12 cellular contexts compared by ENCODE assay signal in genomic region chr2:112805542-112805941, GRCh38. TPM values are rescaled to one million over a fixed set of nuclear protein-coding genes. Genes with fewer than 3 reads are reported as not detected.
A peak's percentile ranks its signal among the peaks of the same experiment; 100 is the strongest.
DNase-seq lines count a peak whose midpoint lies in the region; ATAC-seq, FAIRE-seq and TF ChIP-seq lines count a peak whose summit lies in the region.
"Had no signal": no experiment of that assay in that cellular context is flagged by ENCODE, and none has a peak within 500 bp of the region (broad histone marks: within the 10 kb centered on the region; RNA-seq: fewer than 3 reads in every experiment).

No MANE protein-coding gene starts in this region.

- peak overlapping the region; percentile 17 for H3K4ac ChIP-seq in H1 (replicated peaks; ENCODE audit: insufficient read length, low read depth, low read length)

- no peak overlapping the region for H2BK20ac ChIP-seq in H1 (ENCODE audit: low read length)

- DNase-seq in GM06990 (ENCODE audit: extremely low read depth, insufficient read length) (peak; percentile 44), H1 (ENCODE audit: low read depth in 1 of 2, low spot score in 2 of 2) (no peak), CD14-positive monocyte (ENCODE audit: low spot score) (no peak), SKM-1 treated with dmso at 0.1 percent for 144 hours (lab: John Stamatoyannopoulos, UW; ENCODE audit: unreplicated experiment) (no peak), small intestine (no peak)
- no peak for DNase-seq in stimulated activated CD4-positive, alpha-beta T cell treated with anti-CD3 and anti-CD28 coated beads, Interleukin-2, amount 100 ng/mL, for 24 hours
- DNase-seq: activated gamma-delta T cell had no signal

- H4K5ac ChIP-seq in H1 (ENCODE audit: insufficient read length, low read depth, low read length): no peak overlapping the region

- H3K9me3 ChIP-seq in H1 (ENCODE audit: insufficient read depth in 2 of 2, low read depth in 1 of 2, low read length in 1 of 2): no peaks in the 10 kb centered on the region
- no peaks in the 10 kb centered on the region for H3K9me3 ChIP-seq in small intestine (ENCODE audit: control insufficient read depth, low read depth)

- no peak for TF ChIP-seq RAD21 in H1 (IDR thresholded peaks at IDR 0.05 in 1 of 2, conservative IDR thresholded peaks at IDR 0.05 in 1 of 2; ENCODE audit: low read depth in 2 of 2, low read length in 2 of 2)

- no peak for TF ChIP-seq POLR2A in H1 (IDR thresholded peaks at IDR 0.05; ENCODE audit: control extremely low read depth in 1 of 2, low read depth in 2 of 2, low read length in 2 of 2)

- H3K4me1 Mint-ChIP-seq in CD14-positive monocyte: peaks cover 9% of the 10 kb centered on the region

- no peak overlapping the region for H3K27ac Mint-ChIP-seq in CD14-positive monocyte

- H3K4me3 ChIP-seq in GM06990 (replicated peaks; ENCODE audit: low read depth, low read length): no peak overlapping the region
- no peak overlapping the region for H3K4me3 ChIP-seq in H1 (ENCODE audit: extremely low read depth in 1 of 4, insufficient read depth in 2 of 4, low read depth in 3 of 4, low read length in 4 of 4)
- H3K4me3 ChIP-seq in small intestine (ENCODE audit: low read depth in 1 of 2, low read length in 2 of 2): no peak overlapping the region
- H3K4me3 ChIP-seq: coronary artery had no signal

- peak; percentile 81 for ATAC-seq in GM19328 (IDR thresholded peaks at IDR 0.05; ENCODE audit: unreplicated experiment)
- ATAC-seq in HG03159 (IDR thresholded peaks at IDR 0.05; ENCODE audit: unreplicated experiment): peak; percentile 66
- ATAC-seq: activated CD4-positive, CD25-positive, alpha-beta regulatory T cell treated with anti-CD3 and anti-CD28 coated beads, Interleukin-2, amount 50 U/mL, for 24 hours had no signal

- H3K27ac ChIP-seq in H1 (ENCODE audit: low read depth, low read length) (no peak overlapping the region), small intestine (ENCODE audit: low read depth in 1 of 2, low read length in 1 of 2) (no peak overlapping the region)
- H3K27ac ChIP-seq: C4-2B, coronary artery had no signal

- H3K79me1 ChIP-seq in H1 (ENCODE audit: low read depth, low read length): no peaks in the 10 kb centered on the region

- H3K36me3 Mint-ChIP-seq in CD14-positive monocyte: peaks cover 0 to under 1% of the 10 kb centered on the region in 2 donors

- TF ChIP-seq CTCF in GM06990 (IDR thresholded peaks at IDR 0.05; ENCODE audit: insufficient read depth, low read length, poor library complexity, severe bottlenecking) (no peak), H1 (IDR thresholded peaks at IDR 0.05; ENCODE audit: control extremely low read depth in 1 of 3, insufficient read depth in 1 of 3, low read depth in 1 of 3, low read length in 3 of 3) (no peak), CD14-positive monocyte (IDR thresholded peaks at IDR 0.05) (no peak)

- no peak overlapping the region for H4K8ac ChIP-seq in H1 (ENCODE audit: extremely low read depth, insufficient read depth, low read length)

- peaks cover 0 to 7% (median 3%) of the 10 kb centered on the region in 3 donors for H3K27me3 Mint-ChIP-seq in CD14-positive monocyte (ENCODE audit: low read depth in 3 of 3)

- no peaks in the 10 kb centered on the region for H4K20me1 ChIP-seq in H1 (replicated peaks in 1 of 2; ENCODE audit: control insufficient read depth in 1 of 2, insufficient read depth in 2 of 2, low read length in 2 of 2)

- peaks cover 6 to 13% (median 8%) of the 10 kb centered on the region in 7 donors for H3K9me3 Mint-ChIP-seq in CD14-positive monocyte

- H3K36me3 ChIP-seq in GM06990 (ENCODE audit: control insufficient read depth, insufficient read depth, low read length) (no peaks in the 10 kb centered on the region), H1 (ENCODE audit: control insufficient read depth in 2 of 4, insufficient read depth in 4 of 4, low read length in 3 of 4) (no peaks in the 10 kb centered on the region), small intestine (ENCODE audit: control insufficient read depth in 2 of 2, insufficient read depth in 2 of 2, low read length in 2 of 2) (no peaks in the 10 kb centered on the region)

- H3K14ac ChIP-seq in H1 (ENCODE audit: insufficient read length): no peak overlapping the region

- no peak for TF ChIP-seq EP300 in H1 (IDR thresholded peaks at IDR 0.05; ENCODE audit: borderline replicate concordance in 1 of 2, low read depth in 2 of 2, low read length in 2 of 2)

- no peak overlapping the region for H3K4me2 ChIP-seq in H1 (ENCODE audit: insufficient read depth in 1 of 2, low read depth in 2 of 2, low read length in 2 of 2)

- H3K79me2 ChIP-seq in H1 (ENCODE audit: control insufficient read depth in 1 of 2, insufficient read depth in 2 of 2, low read length in 2 of 2): no peaks in the 10 kb centered on the region

- no peak overlapping the region for H2AK5ac ChIP-seq in H1 (ENCODE audit: low read depth, low read length)

- CTCF ChIA-PET in H1 (lab: Charles Lee; ENCODE audit: partially characterized antibody): interaction anchor here (0.6 to 1.0 kb wide), 3 partner anchors 20 to 79 kb away, joined by 3 read pairs; no protein-coding TSS in a partner anchor

- no peaks in the 10 kb centered on the region for H3K23me2 ChIP-seq in H1 (ENCODE audit: low read depth, low read length)

- no peaks in the 10 kb centered on the region for H3K27me3 ChIP-seq in GM06990 (replicated peaks; ENCODE audit: control insufficient read depth, insufficient read depth, low read length)
- H3K27me3 ChIP-seq in H1 (replicated peaks in 1 of 4; ENCODE audit: control insufficient read depth in 3 of 4, extremely low read depth in 1 of 4, insufficient read depth in 3 of 4, low read length in 3 of 4): no peaks in the 10 kb centered on the region
- no peaks in the 10 kb centered on the region for H3K27me3 ChIP-seq in small intestine (ENCODE audit: control insufficient read depth in 2 of 2, insufficient read depth in 2 of 2, low read length in 2 of 2)

- intact Hi-C loops in CD14-positive monocyte (cut with micrococcal nuclease): no loop called here

- no peak overlapping the region for H4K91ac ChIP-seq in H1 (replicated peaks; ENCODE audit: insufficient read length, low read length)

- no peak overlapping the region for H2BK12ac ChIP-seq in H1 (ENCODE audit: low read depth, low read length)

- H3K4me1 ChIP-seq in H1 (replicated peaks in 1 of 4; ENCODE audit: control insufficient read depth in 3 of 4, insufficient read depth in 4 of 4, low read length in 3 of 4) (no peaks in the 10 kb centered on the region), small intestine (ENCODE audit: control insufficient read depth in 2 of 2, insufficient read depth in 1 of 2, low read depth in 1 of 2, low read length in 1 of 2) (peaks cover 0 to 2% of the 10 kb centered on the region in 2 donors)

- WGBS in H1 (ENCODE audit: extremely low coverage in 1 of 2, insufficient coverage in 1 of 2, insufficient read length in 1 of 2, insufficient replicate concordance in 2 of 2, low coverage in 1 of 2, low lambda C conversion rate in 2 of 2, missing lambda C conversion rate in 1 of 2), 2 experiments: 88% methylated on average over 11 of the region's 11 CpGs; no CpG with 5 or more reads in 1 of the 2 experiments
- 83 to 93% (median 87%) methylated on average over 11 of the region's 11 CpGs for WGBS in small intestine, 3 donors

- POLR2A ChIA-PET in H1 (lab: Charles Lee; ENCODE audit: partially characterized antibody): interaction anchor here (0.6 kb wide), 1 partner anchor 45 kb away, joined by 4 read pairs; no protein-coding TSS in a partner anchor

- H2BK120ac ChIP-seq in H1 (replicated peaks; ENCODE audit: low read depth, low read length): no peak overlapping the region

- H2AFZ ChIP-seq in H1 (ENCODE audit: low read length): peak overlapping the region; percentile 88; the same call in 1 of the 2 replicates

- 0 out of 2 replicates have a peak overlapping the region, but pooled peaks have one; percentile 36 for H3K18ac ChIP-seq in H1 (ENCODE audit: extremely low read depth, low read length)

- no peak overlapping the region for H3K4me3 Mint-ChIP-seq in CD14-positive monocyte

- no peak overlapping the region for H3K23ac ChIP-seq in H1 (ENCODE audit: insufficient read length)

- FAIRE-seq in H1 (lab: Jason Lieb, UNC) (no peak), small intestine (lab: Jason Lieb, UNC) (no peak)

- H2BK15ac ChIP-seq in H1 (ENCODE audit: low read length): no peak overlapping the region

- peak overlapping the region; percentile 66; the same call in 1 of the 2 replicates for H2BK5ac ChIP-seq in H1 (ENCODE audit: low read depth, low read length)

- no peak overlapping the region for H3K56ac ChIP-seq in H1 (replicated peaks; ENCODE audit: insufficient read length, low read depth, low read length)

- no peak overlapping the region for H3K9ac ChIP-seq in H1 (replicated peaks in 1 of 4; ENCODE audit: extremely low read depth in 1 of 4, low read depth in 3 of 4, low read length in 3 of 4)

RNA-seq across cellular contexts. Expression of gene IL1A, which starts 21.2 kb away (rescaled TPM):
- 0.34 and 0.74 TPM in 2 replicates for total RNA-seq in H1 (2021; fragmentation: NEBNext Ultra II Directional; extraction: Animal tissue kit (Norgen Biotek cat#: 25700))
- polyA plus RNA-seq in H1 (2011; rRNA removed) (0.25 and 0.32 TPM in 2 replicates), CD14-positive monocyte (under 1 TPM in 1 of 2 donors, not detected in 1; 0.26 TPM), small intestine (under 1 TPM in 1 of 3 donors, not detected in 2; 0.24 TPM)
- 0.25 TPM for polyA plus RNA-seq in H1 (2011; cell fraction: cytosol; rRNA removed)
- polyA plus RNA-seq in H1 (2011; cell fraction: nucleus; rRNA removed): 0.07 TPM
- polyA plus RNA-seq in H1 (2012, experiment 1 of 2): 0.21 to 0.69 TPM (median 0.60 TPM) in 4 replicates
- polyA plus RNA-seq in H1 (2012, experiment 2 of 2): not detected
- 0.51 TPM for polyA plus RNA-seq in H1 (2013, experiment 1 of 2)
- 0.55 TPM for polyA plus RNA-seq in H1 (2013, experiment 2 of 2)
- polyA minus RNA-seq in H1 (2011; rRNA and poly(A)+ RNA removed): 0.37 and 0.41 TPM in 2 replicates
- not detected for polyA minus RNA-seq in H1 (2011; cell fraction: cytosol; rRNA and poly(A)+ RNA removed)
- polyA minus RNA-seq in H1 (2011; cell fraction: nucleus; rRNA and poly(A)+ RNA removed): 0.60 TPM

RNA-seq across cellular contexts. Expression of gene IL1B, which starts 31.0 kb away (rescaled TPM):
- not detected in 2 replicates for total RNA-seq in H1 (2021; fragmentation: NEBNext Ultra II Directional; extraction: Animal tissue kit (Norgen Biotek cat#: 25700))
- not detected in 2 replicates for polyA plus RNA-seq in H1 (2011; rRNA removed)
- polyA plus RNA-seq in H1 (2011; cell fraction: cytosol; rRNA removed): 0.12 TPM
- not detected for polyA plus RNA-seq in H1 (2011; cell fraction: nucleus; rRNA removed)
- polyA plus RNA-seq in H1 (2012, experiment 1 of 2): not detected in 4 replicates
- not detected for polyA plus RNA-seq in H1 (2012, experiment 2 of 2)
- polyA plus RNA-seq in H1 (2013, experiment 1 of 2): not detected
- not detected for polyA plus RNA-seq in H1 (2013, experiment 2 of 2)
- polyA minus RNA-seq in H1 (2011; rRNA and poly(A)+ RNA removed): 1.5 TPM in 1 of 2 replicates, not detected in the other
- not detected for polyA minus RNA-seq in H1 (2011; cell fraction: cytosol; rRNA and poly(A)+ RNA removed)
- polyA minus RNA-seq in H1 (2011; cell fraction: nucleus; rRNA and poly(A)+ RNA removed): not detected
- polyA plus RNA-seq in CD14-positive monocyte: 100 to 1,000 TPM in 1 of 2 donors, 10 to 100 TPM in 1; 65.1 to 114 TPM
- polyA plus RNA-seq in small intestine: 1 to 10 TPM; 2.7 to 5.3 (median 2.7) TPM

RNA-seq across cellular contexts. Expression of gene CKAP2L, which starts 41.1 kb away (rescaled TPM):
- total RNA-seq in H1 (2021; fragmentation: NEBNext Ultra II Directional; extraction: Animal tissue kit (Norgen Biotek cat#: 25700)): 19.3 and 20.7 TPM in 2 replicates
- 1.6 and 2.5 TPM in 2 replicates for polyA plus RNA-seq in H1 (2011; rRNA removed)
- polyA plus RNA-seq in H1 (2011; cell fraction: cytosol; rRNA removed): 4.1 TPM
- 4.1 TPM for polyA plus RNA-seq in H1 (2011; cell fraction: nucleus; rRNA removed)
- polyA plus RNA-seq in H1 (2012, experiment 1 of 2): 5.7 to 11.6 TPM (median 6.5 TPM) in 4 replicates
- 0.55 TPM for polyA plus RNA-seq in H1 (2012, experiment 2 of 2)
- 12.2 TPM for polyA plus RNA-seq in H1 (2013, experiment 1 of 2)
- polyA plus RNA-seq in H1 (2013, experiment 2 of 2): 11.0 TPM
- 7.0 and 12.7 TPM in 2 replicates for polyA minus RNA-seq in H1 (2011; rRNA and poly(A)+ RNA removed)
- polyA minus RNA-seq in H1 (2011; cell fraction: cytosol; rRNA and poly(A)+ RNA removed): 5.7 TPM
- polyA minus RNA-seq in H1 (2011; cell fraction: nucleus; rRNA and poly(A)+ RNA removed): 18.7 TPM
- under 1 TPM; 0.04 to 0.24 TPM for polyA plus RNA-seq in CD14-positive monocyte
- 1 to 10 TPM in 1 of 3 donors, not detected in 2; 3.6 TPM for polyA plus RNA-seq in small intestine

Comparison
In these comparisons a context has a peak if more than half of its experiments do, and no peak if none do; other contexts are left out.
1. RNA of gene IL1B, which starts 31.0 kb away (polyA plus RNA-seq): 65.1 to 114 TPM in CD14-positive monocyte; 2.7 to 5.3 TPM in small intestine and 0.12 TPM in H1; every median in the first group is over 10 times any median in the second.